19 cellular contexts compared by ENCODE assay signal in the genomic region with DNA sequence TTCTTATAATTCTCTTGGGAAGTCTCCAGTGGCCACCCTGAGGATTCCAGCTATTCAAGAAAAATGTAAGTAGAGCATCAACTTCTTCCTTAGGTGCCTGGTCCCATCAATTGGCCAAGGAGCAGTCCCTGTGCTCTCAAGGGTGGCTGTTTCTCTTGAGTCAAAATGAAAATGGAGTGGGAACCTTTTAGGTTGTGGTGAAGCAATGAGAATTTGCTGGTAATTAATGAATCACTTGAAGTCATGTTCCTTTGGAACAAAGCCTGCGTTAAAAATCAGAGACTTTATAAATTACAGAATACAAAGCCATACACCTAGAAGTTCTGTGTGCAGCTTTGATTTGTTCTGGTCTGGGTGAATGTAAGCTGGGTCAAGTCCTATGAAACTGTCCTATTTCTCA. TPM values are rescaled to one million over a fixed set of nuclear protein-coding genes. Genes with fewer than 3 reads are reported as not detected.
"Had no signal": no experiment of that assay in that cellular context is flagged by ENCODE, and none has a peak within 500 bp of the region (broad histone marks: within the 10 kb centered on the region; RNA-seq: fewer than 3 reads in every experiment).

No MANE protein-coding gene starts in this region.

- H3K9me3 ChIP-seq: sigmoid colon, tibial artery, uterus had no signal

- H3K27ac ChIP-seq: sigmoid colon, tibial artery, uterus, WERI-Rb-1 had no signal

- DNase-seq: activated CD4-positive, alpha-beta T cell treated with anti-CD3 and anti-CD28 coated beads for 4 hours; activated CD8-positive, alpha-beta memory T cell treated with anti-CD3 and anti-CD28 coated beads for 24 hours; activated naive CD4-positive, alpha-beta T cell treated with anti-CD3 and anti-CD28 coated beads, Interleukin-2, amount 50 U/mL, for 16 hours; activated T-cell treated with anti-CD3 and anti-CD28 coated beads for 4 hours; amygdala; effector memory CD8-positive, alpha-beta T cell; erythroblast; hypothalamus; sigmoid colon; stimulated activated CD4-positive, alpha-beta T cell treated with anti-CD3 and anti-CD28 coated beads, Interleukin-4, amount 100 ng/mL, for 1 hour; tibial artery; uterus; WERI-Rb-1 had no signal

- H3K36me3 Mint-ChIP-seq: brain had no signal

- ATAC-seq: effector memory CD8-positive, alpha-beta T cell had no signal

- H3K27me3 ChIP-seq: sigmoid colon, tibial artery, uterus had no signal

- H3K4me1 ChIP-seq: sigmoid colon, uterus had no signal

- H3K27me3 Mint-ChIP-seq: dendritic cell treated with granulocyte-macrophage colony-stimulating factor and Interleukin-4, amounts not matched to agents 40 ng/mL and 50 ng/mL, for 4 days had no signal

- H3K4me3 ChIP-seq: sigmoid colon, tibial artery, uterus had no signal

- H3K27ac Mint-ChIP-seq: activated T-helper 2 cell treated with anti-CD3 and anti-CD28 coated beads, Interferon-gamma antibody, Interleukin-2, Interleukin-4, amounts not matched to agents 10 μg/mL and 5 μg/mL and 100 μg/mL, durations not matched to agents 14 hours and 24 hours and 36 hours; brain; dendritic cell treated with granulocyte-macrophage colony-stimulating factor and Interleukin-4, amounts not matched to agents 40 ng/mL and 50 ng/mL, for 4 days had no signal

- H3K36me3 ChIP-seq: sigmoid colon, tibial artery, uterus, WERI-Rb-1 had no signal

- H3K4me1 Mint-ChIP-seq: brain had no signal

- H3K4me3 Mint-ChIP-seq: brain; central memory CD8-positive, alpha-beta T cell; dendritic cell treated with granulocyte-macrophage colony-stimulating factor and Interleukin-4, amounts not matched to agents 40 ng/mL and 50 ng/mL, for 4 days; effector memory CD8-positive, alpha-beta T cell had no signal

- H3K9me3 Mint-ChIP-seq: activated T-helper 2 cell treated with anti-CD3 and anti-CD28 coated beads, Interferon-gamma antibody, Interleukin-2, Interleukin-4, amounts not matched to agents 10 μg/mL and 5 μg/mL and 100 μg/mL, durations not matched to agents 14 hours and 24 hours and 36 hours; brain; central memory CD8-positive, alpha-beta T cell; dendritic cell treated with granulocyte-macrophage colony-stimulating factor and Interleukin-4, amounts not matched to agents 40 ng/mL and 50 ng/mL, for 4 days; effector memory CD8-positive, alpha-beta T cell had no signal

RNA-seq across cellular contexts. Expression of a gene that starts 48.9 kb away (rescaled TPM):
- total RNA-seq: activated T-helper 2 cell treated with anti-CD3 and anti-CD28 coated beads, Interferon-gamma antibody, Interleukin-2, Interleukin-4, amounts not matched to agents 10 μg/mL and 5 μg/mL and 100 μg/mL, durations not matched to agents 14 hours and 24 hours and 36 hours; osteocyte had no signal
- polyA plus RNA-seq: neural cell had no signal
